In genomic region chr17:29389994-29390855, GRCh38 we compare ENCODE assay signal across 8 cellular contexts. TPM values are rescaled to one million over a fixed set of nuclear protein-coding genes. Genes with fewer than 3 reads are reported as not detected.
DNase-seq lines count a peak whose midpoint lies in the region; TF ChIP-seq lines count a peak whose summit lies in the region.

TSS of gene TAOK1 (plus strand) at chr17:29390363. CDS start at chr17:29451549, 61,186 bp downstream.

- POLR2A ChIA-PET in CD8-positive, alpha-beta memory T cell (lab: Charles Lee): interaction anchor here (0.6 to 1.2 kb wide), 4 partner anchors 96 to 1303 kb away, joined by 3 to 4 read pairs (median 3); partner anchors contain the start of gene NUFIP2

- H3K36me3 Mint-ChIP-seq in CD8-positive, alpha-beta memory T cell: peaks cover 0 to 14% (median 3%) of the 10 kb centered on the region in 3 donors

- H3K27me3 Mint-ChIP-seq in CD8-positive, alpha-beta memory T cell: no peaks in the 10 kb centered on the region

- H3K4me1 Mint-ChIP-seq in CD8-positive, alpha-beta memory T cell: peaks cover 38 to 46% (median 45%) of the 10 kb centered on the region in 3 donors

- no peaks in the 10 kb centered on the region for H3K27me3 ChIP-seq in CD8-positive, alpha-beta memory T cell (ENCODE audit: insufficient read depth, low read length, poor library complexity, severe bottlenecking)
- no peaks in the 10 kb centered on the region for H3K27me3 ChIP-seq in effector memory CD4-positive, alpha-beta T cell (replicated peaks; ENCODE audit: control insufficient read depth, insufficient read depth, low read length, poor library complexity, severe bottlenecking)

- peak; percentile 96 to 99 (median 96) for DNase-seq in CD8-positive, alpha-beta memory T cell
- DNase-seq in GM20000 (ENCODE audit: low spot score) (peak; percentile 97), HUDEP-2 (lab: John Stamatoyannopoulos, UW; ENCODE audit: unreplicated experiment in 76 of 76) (peak in 75 of 76 experiments; percentile 33 to 99 (median 96)), NOMO-1 treated with dmso at 0.1 percent for 144 hours (lab: John Stamatoyannopoulos, UW; ENCODE audit: unreplicated experiment) (peak; percentile 97), lung microvascular endothelial cell (ENCODE audit: low read depth in 2 of 2) (peak; percentile 99)
- DNase-seq in activated CD8-positive, alpha-beta memory T cell treated with anti-CD3 and anti-CD28 coated beads for 4 hours (ENCODE audit: low read depth in 2 of 2): peak; percentile 96 to 97
- peak; percentile 93 to 97 (median 95) for DNase-seq in effector memory CD4-positive, alpha-beta T cell
- peak; percentile 95 to 98 (median 96) for DNase-seq in stimulated activated CD4-positive, alpha-beta T cell treated with anti-CD3 and anti-CD28 coated beads, TNF-alpha, amount 100 ng/mL, for 4 hours (ENCODE audit: low read depth in 3 of 3)

- peak within 1 kb of the TSS; percentile 90 to 97 (median 95) for H3K4me3 Mint-ChIP-seq in CD8-positive, alpha-beta memory T cell

- CTCF ChIA-PET in CD8-positive, alpha-beta memory T cell (lab: Charles Lee): interaction anchor here (1.0 kb wide), 1 partner anchor 20 kb away, joined by 6 read pairs; no protein-coding TSS in a partner anchor

- peak within 1 kb of the TSS; percentile 89 for H3K27ac ChIP-seq in CD8-positive, alpha-beta memory T cell (ENCODE audit: low read depth, low read length)
- H3K27ac ChIP-seq in effector memory CD4-positive, alpha-beta T cell (ENCODE audit: insufficient read depth, low read length, poor library complexity, severe bottlenecking): peak within 1 kb of the TSS; percentile 98

- TF ChIP-seq CTCF in GM20000 (IDR thresholded peaks at IDR 0.05; ENCODE audit: extremely low read depth, missing control alignments): no peak

- no peaks in the 10 kb centered on the region for H3K9me3 ChIP-seq in CD8-positive, alpha-beta memory T cell (ENCODE audit: low read length)
- no peaks in the 10 kb centered on the region for H3K9me3 ChIP-seq in effector memory CD4-positive, alpha-beta T cell (ENCODE audit: control insufficient read depth, low read length)

- H3K4me1 ChIP-seq in CD8-positive, alpha-beta memory T cell (ENCODE audit: insufficient read depth, low read length): peaks cover 32% of the 10 kb centered on the region
- peaks cover 6% of the 10 kb centered on the region for H3K4me1 ChIP-seq in effector memory CD4-positive, alpha-beta T cell (ENCODE audit: control insufficient read depth, insufficient read depth, low read length, poor library complexity, severe bottlenecking)

- no peaks in the 10 kb centered on the region for H3K9me3 Mint-ChIP-seq in CD8-positive, alpha-beta memory T cell

- peak within 1 kb of the TSS; percentile 92 for H3K4me3 ChIP-seq in CD8-positive, alpha-beta memory T cell (ENCODE audit: low read length)
- peak within 1 kb of the TSS; percentile 96 for H3K4me3 ChIP-seq in effector memory CD4-positive, alpha-beta T cell (ENCODE audit: insufficient read depth, low read depth, low read length, poor library complexity, severe bottlenecking)

- H3K36me3 ChIP-seq in CD8-positive, alpha-beta memory T cell (ENCODE audit: insufficient read depth, low read length): no peaks in the 10 kb centered on the region
- no peaks in the 10 kb centered on the region for H3K36me3 ChIP-seq in effector memory CD4-positive, alpha-beta T cell (ENCODE audit: control insufficient read depth, insufficient read depth, low read length)

- H3K27ac Mint-ChIP-seq in CD8-positive, alpha-beta memory T cell: peak within 1 kb of the TSS; percentile 86 to 98 (median 96)

RNA-seq across cellular contexts. Expression of gene TAOK1, which starts in this region (rescaled TPM):
- 10 to 100 TPM; 41.9 to 42.1 TPM for total RNA-seq in CD8-positive, alpha-beta memory T cell
- 3.8 TPM for polyA plus RNA-seq in CD8-positive, alpha-beta memory T cell
- 31.8 and 41.1 TPM in 2 replicates for total RNA-seq in lung microvascular endothelial cell

Comparison
In these comparisons a context has a peak if more than half of its experiments do, and no peak if none do; other contexts are left out.
1. Peak in every context shown above with its lines: DNase-seq, H3K4me3 ChIP-seq and H3K27ac ChIP-seq.